ENCODE assay signal across 23 cellular contexts in genomic region chr7:45687185-45687560, GRCh38.
DNase-seq lines count a peak whose midpoint lies in the region; ATAC-seq and TF ChIP-seq lines count a peak whose summit lies in the region.
"Had no signal": no experiment of that assay in that cellular context is flagged by ENCODE, and none has a peak within 500 bp of the region (broad histone marks: within the 10 kb centered on the region; RNA-seq: fewer than 3 reads in every experiment).

No MANE protein-coding gene starts in this region.

- no peak overlapping the region for H3K27ac ChIP-seq in upper lobe of right lung
- H3K27ac ChIP-seq: BLaER1 treated with 17β-estradiol and CSF1 and Interleukin-3, amounts not matched to agents 10 nM and 100 nM; GM23248 had no signal

- ATAC-seq in activated CD8-positive, alpha-beta memory T cell treated with anti-CD3 and anti-CD28 coated beads, Interleukin-2, amount 10 ng/mL, durations not matched to agents 7 days and 5 days = no peak
- ATAC-seq in upper lobe of right lung (no peak), HG02981 (IDR thresholded peaks at IDR 0.05; ENCODE audit: unreplicated experiment) (no peak)

- H3K9me3 Mint-ChIP-seq in activated CD8-positive, alpha-beta memory T cell treated with anti-CD3 and anti-CD28 coated beads, Interleukin-2, amount 10 ng/mL, durations not matched to agents 7 days and 5 days (ENCODE audit: low read depth) = no peaks in the 10 kb centered on the region
- H3K9me3 Mint-ChIP-seq: CD4-positive, alpha-beta T cell; H9 had no signal

- intact Hi-C loops in upper lobe of right lung (cut with DNase I) = no loop called here

- no peaks in the 10 kb centered on the region for H3K27me3 Mint-ChIP-seq in activated CD8-positive, alpha-beta memory T cell treated with anti-CD3 and anti-CD28 coated beads, Interleukin-2, amount 10 ng/mL, durations not matched to agents 7 days and 5 days

- H3K4me1 Mint-ChIP-seq in activated CD8-positive, alpha-beta memory T cell treated with anti-CD3 and anti-CD28 coated beads, Interleukin-2, amount 10 ng/mL, durations not matched to agents 7 days and 5 days = peaks cover 7% of the 10 kb centered on the region

- no peak overlapping the region for H3K27ac Mint-ChIP-seq in activated CD8-positive, alpha-beta memory T cell treated with anti-CD3 and anti-CD28 coated beads, Interleukin-2, amount 10 ng/mL, durations not matched to agents 7 days and 5 days
- H3K27ac Mint-ChIP-seq: CD4-positive, alpha-beta T cell had no signal

- H3K36me3 ChIP-seq in upper lobe of right lung = no peaks in the 10 kb centered on the region
- H3K36me3 ChIP-seq: BLaER1 treated with 17β-estradiol and CSF1 and Interleukin-3, amounts not matched to agents 10 nM and 100 nM; MG63 had no signal

- no peaks in the 10 kb centered on the region for H3K4me1 ChIP-seq in upper lobe of right lung

- DNase-seq in activated CD8-positive, alpha-beta memory T cell treated with anti-CD3 and anti-CD28 coated beads for 24 hours = peak; percentile 26
- no peak for DNase-seq in activated CD8-positive, alpha-beta memory T cell treated with anti-CD3 and anti-CD28 coated beads, Interleukin-2, amount 50 U/mL, for 4 hours
- peak; percentile 16 for DNase-seq in activated CD8-positive, alpha-beta memory T cell treated with anti-CD3 and anti-CD28 coated beads, Interleukin-2, amount 10 ng/mL, durations not matched to agents 7 days and 5 days
- DNase-seq in mesenteric fat pad (ENCODE audit: low spot score) (peak; percentile 53), upper lobe of right lung (peak; percentile 19), NCI-H524 (lab: John Stamatoyannopoulos, UW) (no peak)
- DNase-seq: AML-193; CD4-positive, alpha-beta T cell; DMS53; GM23248; KBM-7; MG63; NCI-H1105 treated with DMSO at 0.1 percent for 48 hours; NCI-H146; NCI-H1930; NCI-H2107; NCI-H524 treated with DMSO at 0.1 percent for 48 hours; NCI-H774; RPMI8226; SHP77 had no signal

- H3K9me3 ChIP-seq in upper lobe of right lung = no peaks in the 10 kb centered on the region
- H3K9me3 ChIP-seq: BLaER1 treated with 17β-estradiol and CSF1 and Interleukin-3, amounts not matched to agents 10 nM and 100 nM; MG63 had no signal

- TF ChIP-seq CTCF in upper lobe of right lung (IDR thresholded peaks at IDR 0.05) = no peak

- H3K4me3 Mint-ChIP-seq in activated CD8-positive, alpha-beta memory T cell treated with anti-CD3 and anti-CD28 coated beads, Interleukin-2, amount 10 ng/mL, durations not matched to agents 7 days and 5 days = no peak overlapping the region
- H3K4me3 Mint-ChIP-seq: CD4-positive, alpha-beta T cell; H9 had no signal

- H3K27me3 ChIP-seq in upper lobe of right lung = no peaks in the 10 kb centered on the region
- H3K27me3 ChIP-seq: BLaER1 treated with 17β-estradiol and CSF1 and Interleukin-3, amounts not matched to agents 10 nM and 100 nM; MG63 had no signal

- no peak overlapping the region for H3K4me3 ChIP-seq in upper lobe of right lung
- H3K4me3 ChIP-seq: BLaER1 treated with 17β-estradiol and CSF1 and Interleukin-3, amounts not matched to agents 10 nM and 100 nM; GM23248; MG63 had no signal

- CTCF ChIA-PET in activated CD8-positive, alpha-beta memory T cell treated with anti-CD3 and anti-CD28 coated beads, Interleukin-2, amount 10 ng/mL, durations not matched to agents 7 days and 5 days (lab: Charles Lee) = no interaction called here

- no peaks in the 10 kb centered on the region for H3K36me3 Mint-ChIP-seq in activated CD8-positive, alpha-beta memory T cell treated with anti-CD3 and anti-CD28 coated beads, Interleukin-2, amount 10 ng/mL, durations not matched to agents 7 days and 5 days

Comparison
In these comparisons a context has a peak if more than half of its experiments do, and no peak if none do; other contexts are left out.
1. DNase-seq: peak in activated CD8-positive, alpha-beta memory T cell treated with anti-CD3 and anti-CD28 coated beads for 24 hours (single experiment), activated CD8-positive, alpha-beta memory T cell treated with anti-CD3 and anti-CD28 coated beads, Interleukin-2, amount 10 ng/mL, durations not matched to agents 7 days and 5 days (single experiment), mesenteric fat pad (single experiment) and upper lobe of right lung (single experiment); none in activated CD8-positive, alpha-beta memory T cell treated with anti-CD3 and anti-CD28 coated beads, Interleukin-2, amount 50 U/mL, for 4 hours (single experiment) and NCI-H524 (0 of 2).